34 cellular contexts compared by ENCODE assay signal in genomic region chrX:112087545-112087944, GRCh38. TPM values are rescaled to one million over a fixed set of nuclear protein-coding genes. Genes with fewer than 3 reads are reported as not detected.
"Had no signal": no experiment of that assay in that cellular context is flagged by ENCODE, and none has a peak within 500 bp of the region (broad histone marks: within the 10 kb centered on the region; RNA-seq: fewer than 3 reads in every experiment).

No MANE protein-coding gene starts in this region.

- H3K4me1 ChIP-seq: body of pancreas, foreskin keratinocyte, gastrocnemius medialis had no signal

- H3K9me3 ChIP-seq: body of pancreas, gastrocnemius medialis had no signal

- H3K27me3 ChIP-seq: body of pancreas had no signal

- H3K27ac Mint-ChIP-seq: activated B cell treated with CpG ODN at 0.5 μM for 24 hours; activated CD8-positive, alpha-beta T cell treated with anti-CD3 and anti-CD28 coated beads for 36 hours; activated naive CD8-positive, alpha-beta T cell; activated T-helper 17 cell treated with anti-CD3 and anti-CD28 coated beads, Interleukin-2, amount 50 U/mL, for 72 hours; effector memory CD8-positive, alpha-beta T cell; T-helper 17 cell; T-helper 2 cell treated with Interferon-gamma antibody and Interleukin-4, amounts not matched to agents 5 μg/mL and 100 μg/mL, for 36 hours had no signal

- ATAC-seq: activated CD4-positive, CD25-positive, alpha-beta regulatory T cell treated with anti-CD3 and anti-CD28 coated beads, Interleukin-2, amount 50 U/mL, for 24 hours; activated CD8-positive, alpha-beta T cell treated with anti-CD3 and anti-CD28 coated beads for 36 hours; activated T-cell treated with anti-CD3 and anti-CD28 coated beads, Interleukin-2, amount 50 U/mL, for 4 hours; activated T-helper 17 cell treated with anti-CD3 and anti-CD28 coated beads, Interleukin-2, amount 50 U/mL, for 72 hours; body of pancreas; effector memory CD8-positive, alpha-beta T cell; foreskin keratinocyte; gastrocnemius medialis; heart left ventricle; T-helper 17 cell had no signal

- H3K9me3 Mint-ChIP-seq: activated B cell treated with CpG ODN at 0.5 μM for 24 hours; activated CD8-positive, alpha-beta T cell treated with anti-CD3 and anti-CD28 coated beads for 36 hours; activated T-helper 17 cell treated with anti-CD3 and anti-CD28 coated beads, Interleukin-2, amount 50 U/mL, for 72 hours; effector memory CD8-positive, alpha-beta T cell; T-helper 2 cell treated with Interferon-gamma antibody and Interleukin-4, amounts not matched to agents 5 μg/mL and 100 μg/mL, for 36 hours had no signal

- H3K4me3 Mint-ChIP-seq: activated B cell treated with CpG ODN at 0.5 μM for 24 hours; activated CD8-positive, alpha-beta T cell treated with anti-CD3 and anti-CD28 coated beads for 36 hours; activated naive CD8-positive, alpha-beta T cell; activated T-cell treated with anti-CD3 and anti-CD28 coated beads, Interleukin-2, amount 50 U/mL, for 4 hours; activated T-helper 17 cell treated with anti-CD3 and anti-CD28 coated beads, Interleukin-2, amount 50 U/mL, for 72 hours; effector memory CD8-positive, alpha-beta T cell; T-helper 17 cell; T-helper 2 cell treated with Interferon-gamma antibody and Interleukin-4, amounts not matched to agents 5 μg/mL and 100 μg/mL, for 36 hours had no signal

- H3K4me3 ChIP-seq: body of pancreas, esophagus muscularis mucosa, gastrocnemius medialis, heart left ventricle had no signal

- H3K27ac ChIP-seq: body of pancreas, esophagus muscularis mucosa, foreskin keratinocyte, gastrocnemius medialis, heart left ventricle, WERI-Rb-1 had no signal

- H3K36me3 ChIP-seq: esophagus muscularis mucosa, gastrocnemius medialis, heart left ventricle, WERI-Rb-1 had no signal

- H3K36me3 Mint-ChIP-seq: activated naive CD8-positive, alpha-beta T cell had no signal

- H3K4me1 Mint-ChIP-seq: activated B cell treated with CpG ODN at 0.5 μM for 24 hours; activated T-helper 17 cell treated with anti-CD3 and anti-CD28 coated beads, Interleukin-2, amount 50 U/mL, for 72 hours; T-helper 17 cell had no signal

- DNase-seq: activated B cell treated with CpG ODN at 0.5 μM for 24 hours; activated CD4-positive, alpha-beta T cell treated with anti-CD3 and anti-CD28 coated beads for 48 hours; activated CD4-positive, alpha-beta T cell treated with anti-CD3 and anti-CD28 coated beads, Interleukin-2, amount 50 U/mL, for 1 hour; activated CD4-positive, alpha-beta T cell treated with anti-CD3 and anti-CD28 coated beads, Interleukin-2, amount 50 U/mL, for 48 hours; activated CD8-positive, alpha-beta memory T cell treated with anti-CD3 and anti-CD28 coated beads for 24 hours; activated CD8-positive, alpha-beta T cell treated with anti-CD3 and anti-CD28 coated beads for 36 hours; activated effector memory CD4-positive, alpha-beta T cell treated with Interleukin-2 at 50 U/mL for 16 hours; activated gamma-delta T cell treated with Interleukin-2 at 50 U/mL for 16 hours; activated naive CD4-positive, alpha-beta T cell treated with anti-CD3 and anti-CD28 coated beads, Interleukin-2, amount 50 U/mL, for 16 hours; activated naive CD4-positive, alpha-beta T cell treated with Interleukin-2 at 50 U/mL for 16 hours; activated T-cell treated with anti-CD3 and anti-CD28 coated beads, Interleukin-2, amount 50 U/mL, for 4 hours; amniotic stem cell; anterior cingulate cortex; body of pancreas; caudate nucleus; cortex of kidney; dermis blood vessel endothelial cell; effector CD4-positive, alpha-beta T cell; effector memory CD8-positive, alpha-beta T cell; erythroblast; foreskin keratinocyte; gastrocnemius medialis; glutamatergic neuron; heart left ventricle; T-helper 17 cell; T1000; WERI-Rb-1 had no signal

RNA-seq across cellular contexts. Expression of gene RTL4, which starts 4.7 kb away (rescaled TPM):
- total RNA-seq: activated B cell treated with CpG ODN at 0.5 μM for 24 hours; activated CD8-positive, alpha-beta T cell treated with anti-CD3 and anti-CD28 coated beads for 36 hours; activated T-cell treated with anti-CD3 and anti-CD28 coated beads, Interleukin-2, amount 50 U/mL, for 4 hours; activated T-helper 17 cell treated with anti-CD3 and anti-CD28 coated beads, Interleukin-2, amount 50 U/mL, for 72 hours; chondrocyte; dermis blood vessel endothelial cell; esophagus muscularis mucosa; foreskin keratinocyte; gastrocnemius medialis; heart left ventricle; T-helper 17 cell had no signal
- polyA plus RNA-seq: adipose tissue, foreskin keratinocyte, heart left ventricle had no signal

RNA-seq across cellular contexts. Expression of gene TRPC5, which starts 5.0 kb away (rescaled TPM):
- total RNA-seq: activated B cell treated with CpG ODN at 0.5 μM for 24 hours; activated CD8-positive, alpha-beta T cell treated with anti-CD3 and anti-CD28 coated beads for 36 hours; activated T-cell treated with anti-CD3 and anti-CD28 coated beads, Interleukin-2, amount 50 U/mL, for 4 hours; activated T-helper 17 cell treated with anti-CD3 and anti-CD28 coated beads, Interleukin-2, amount 50 U/mL, for 72 hours; chondrocyte; dermis blood vessel endothelial cell; gastrocnemius medialis; heart left ventricle; T-helper 17 cell had no signal
- polyA plus RNA-seq: adipose tissue, foreskin keratinocyte, heart left ventricle had no signal
